ENCODE assay signal across 8 cellular contexts in the genomic region with DNA sequence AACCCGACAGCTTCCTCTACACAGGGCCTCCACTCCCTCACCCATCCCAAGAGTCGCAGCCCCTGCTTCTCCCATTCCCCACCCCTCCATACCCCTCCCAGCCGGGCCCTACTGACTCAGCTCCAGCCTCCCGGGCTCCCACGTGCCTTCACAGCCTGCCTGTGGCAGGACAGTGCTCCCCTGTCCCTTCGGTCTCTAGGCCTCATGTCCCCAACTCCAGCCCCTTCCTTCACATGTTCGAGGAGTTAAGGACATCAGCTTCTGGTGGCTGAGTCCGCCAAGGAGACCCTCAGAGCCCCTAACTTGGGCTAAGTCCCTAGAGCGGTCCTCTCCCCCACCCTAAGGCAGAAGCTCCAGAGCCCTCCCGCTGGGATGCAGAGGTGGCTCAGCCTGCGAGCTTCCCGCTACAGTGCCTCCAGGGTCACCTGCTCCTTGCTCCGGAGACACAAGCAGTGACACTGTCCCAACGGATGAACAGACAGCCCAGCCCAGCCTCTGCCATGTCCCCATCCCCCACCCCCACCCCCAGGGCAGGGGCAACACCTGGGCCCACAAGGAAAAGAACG. TPM values are rescaled to one million over a fixed set of nuclear protein-coding genes. Genes with fewer than 3 reads are reported as not detected.
DNase-seq lines count a peak whose midpoint lies in the region; ATAC-seq and TF ChIP-seq lines count a peak whose summit lies in the region.

No MANE protein-coding gene starts in this region.

- peaks cover 48% of the 10 kb centered on the region for H3K27me3 Mint-ChIP-seq in activated T-cell treated with anti-CD3 and anti-CD28 coated beads, Interleukin-2, amount 50 U/mL, for 4 hours (ENCODE audit: low read depth)

- DNase-seq in activated T-cell treated with anti-CD3 and anti-CD28 coated beads, Interleukin-2, amount 50 U/mL, for 4 hours: no peak
- DNase-seq in activated T-cell treated with anti-CD3 and anti-CD28 coated beads, Interleukin-2, amount 50 U/mL, for 1 hour: no peak
- DNase-seq in brain microvascular endothelial cell (no peak), lower lobe of right lung (peak; percentile 46), upper lobe of right lung (no peak), GM19240 (ENCODE audit: insufficient read length, low spot score) (no peak), NCI-H2081 (lab: John Stamatoyannopoulos, UW) (no peak)

- no peaks in the 10 kb centered on the region for H3K9me3 Mint-ChIP-seq in activated T-cell treated with anti-CD3 and anti-CD28 coated beads, Interleukin-2, amount 50 U/mL, for 4 hours

- peaks cover 75% of the 10 kb centered on the region for H3K4me1 ChIP-seq in lower lobe of right lung
- peaks cover 45% of the 10 kb centered on the region for H3K4me1 ChIP-seq in upper lobe of right lung

- H3K4me3 ChIP-seq in brain microvascular endothelial cell (ENCODE audit: low read depth, low read length) (peak overlapping the region; percentile 73), lower lobe of right lung (peak overlapping the region; percentile 62), upper lobe of right lung (peak overlapping the region; percentile 61)

- H3K36me3 Mint-ChIP-seq in activated T-cell treated with anti-CD3 and anti-CD28 coated beads, Interleukin-2, amount 50 U/mL, for 4 hours (ENCODE audit: insufficient read depth): no peaks in the 10 kb centered on the region

- ATAC-seq in activated T-cell treated with anti-CD3 and anti-CD28 coated beads, Interleukin-2, amount 50 U/mL, for 4 hours: no peak
- ATAC-seq in lower lobe of right lung (no peak), upper lobe of right lung (no peak), GM18498 (IDR thresholded peaks at IDR 0.05; ENCODE audit: unreplicated experiment) (no peak)

- no peaks in the 10 kb centered on the region for H3K36me3 ChIP-seq in brain microvascular endothelial cell (replicated peaks)
- no peaks in the 10 kb centered on the region for H3K36me3 ChIP-seq in lower lobe of right lung
- no peaks in the 10 kb centered on the region for H3K36me3 ChIP-seq in upper lobe of right lung

- TF ChIP-seq CTCF in brain microvascular endothelial cell (IDR thresholded peaks at IDR 0.05; ENCODE audit: low read depth, low read length, missing control alignments) (no peak), lower lobe of right lung (IDR thresholded peaks at IDR 0.05) (no peak), upper lobe of right lung (IDR thresholded peaks at IDR 0.05) (no peak)

- H3K9me3 ChIP-seq in lower lobe of right lung (no peaks in the 10 kb centered on the region), upper lobe of right lung (no peaks in the 10 kb centered on the region)

- in situ Hi-C loops in brain microvascular endothelial cell (cut with HindIII; ENCODE audit: low pct_ligation_motif_present, low sequenced_read_pairs): no loop called here

- intact Hi-C loops in lower lobe of right lung (cut with DNase I): no loop called here
- intact Hi-C loops in upper lobe of right lung (cut with DNase I): loop anchor here (10.0 kb wide), 1 partner anchor 57 kb away; no protein-coding TSS in a partner anchor

- no peak overlapping the region for H3K27ac ChIP-seq in brain microvascular endothelial cell
- peak overlapping the region; percentile 89 for H3K27ac ChIP-seq in lower lobe of right lung
- H3K27ac ChIP-seq in upper lobe of right lung: peak overlapping the region; percentile 80

- H3K4me3 Mint-ChIP-seq in activated T-cell treated with anti-CD3 and anti-CD28 coated beads, Interleukin-2, amount 50 U/mL, for 4 hours: peak overlapping the region; percentile 70

- H3K27me3 ChIP-seq in brain microvascular endothelial cell (replicated peaks) (no peaks in the 10 kb centered on the region), lower lobe of right lung (ENCODE audit: low read depth) (peaks cover 27% of the 10 kb centered on the region), upper lobe of right lung (peaks cover 23% of the 10 kb centered on the region)

- peaks cover 43% of the 10 kb centered on the region for H3K4me1 Mint-ChIP-seq in activated T-cell treated with anti-CD3 and anti-CD28 coated beads, Interleukin-2, amount 50 U/mL, for 4 hours (ENCODE audit: low read depth)

RNA-seq across cellular contexts. Expression of a gene that starts 0.8 kb away (rescaled TPM):
- 1 to 10 TPM; 1.7 to 2.5 (median 2.0) TPM for total RNA-seq in activated T-cell treated with anti-CD3 and anti-CD28 coated beads, Interleukin-2, amount 50 U/mL, for 4 hours
- total RNA-seq in lower lobe of right lung: 53.1 TPM
- 61.5 TPM for total RNA-seq in upper lobe of right lung

RNA-seq across cellular contexts. Expression of a gene that starts 15.4 kb away (rescaled TPM):
- total RNA-seq in activated T-cell treated with anti-CD3 and anti-CD28 coated beads, Interleukin-2, amount 50 U/mL, for 4 hours: 10 to 100 TPM; 51.6 to 66.3 (median 51.8) TPM
- total RNA-seq in lower lobe of right lung (34.7 TPM), upper lobe of right lung (37.2 TPM)

RNA-seq across cellular contexts. Expression of a gene that starts 20.7 kb away (rescaled TPM):
- 100 to 1,000 TPM; 144 to 151 (median 146) TPM for total RNA-seq in activated T-cell treated with anti-CD3 and anti-CD28 coated beads, Interleukin-2, amount 50 U/mL, for 4 hours
- total RNA-seq in lower lobe of right lung (23.3 TPM), upper lobe of right lung (26.3 TPM)

RNA-seq across cellular contexts. Expression of a gene that starts 37.4 kb away (rescaled TPM):
- total RNA-seq in activated T-cell treated with anti-CD3 and anti-CD28 coated beads, Interleukin-2, amount 50 U/mL, for 4 hours: not detected
- not detected for total RNA-seq in lower lobe of right lung
- total RNA-seq in upper lobe of right lung: not detected

Comparison
In these comparisons a context has a peak if more than half of its experiments do, and no peak if none do; other contexts are left out.
1. RNA of a gene that starts 0.8 kb away (total RNA-seq): 61.5 TPM in upper lobe of right lung (single experiment) and 53.1 TPM in lower lobe of right lung (single experiment); 1.7 to 2.5 TPM in activated T-cell treated with anti-CD3 and anti-CD28 coated beads, Interleukin-2, amount 50 U/mL, for 4 hours; every median in the first group is over 10 times any median in the second.
2. Peak in every context shown above with its lines, with median percentiles within 50 percentile points of each other: H3K4me3 ChIP-seq.